13 cellular contexts compared by ENCODE assay signal in the genomic region with DNA sequence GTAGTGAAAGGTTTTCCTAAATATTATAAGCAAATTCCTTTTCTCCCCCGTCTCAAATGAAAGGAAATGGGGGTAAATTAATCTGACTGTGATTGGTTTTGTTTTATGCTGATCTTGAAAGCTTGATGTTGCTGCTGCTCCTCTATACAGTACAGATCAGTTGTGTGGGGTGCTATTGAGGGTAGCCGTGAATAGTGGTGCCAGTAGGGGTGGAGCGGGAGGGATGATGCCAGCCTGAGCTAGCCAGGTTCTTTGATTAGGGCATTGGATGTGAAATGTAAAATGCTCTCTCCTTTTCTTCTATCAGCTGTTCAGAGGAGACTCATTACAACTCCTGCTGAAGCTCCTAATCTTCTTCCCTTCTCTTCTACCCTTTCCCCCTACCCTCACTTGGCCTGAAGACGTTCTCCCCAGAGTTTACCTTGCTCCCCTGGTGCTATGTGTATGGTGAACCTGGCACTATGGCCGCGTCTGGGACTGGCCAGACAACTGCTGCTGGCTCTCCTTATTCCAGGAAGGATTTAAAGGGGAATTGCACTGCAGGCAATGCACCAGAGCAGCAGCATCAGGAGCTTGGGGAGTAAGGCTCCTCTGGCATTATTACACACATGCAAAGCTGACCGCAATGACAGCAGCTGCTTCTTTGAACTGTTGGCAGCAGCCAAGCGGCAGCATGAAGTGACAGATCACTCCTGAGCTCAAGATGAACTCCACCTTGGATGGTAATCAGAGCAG. TPM values are rescaled to one million over a fixed set of nuclear protein-coding genes. Genes with fewer than 3 reads are reported as not detected.
DNase-seq lines count a peak whose midpoint lies in the region; ATAC-seq and TF ChIP-seq lines count a peak whose summit lies in the region.
"Had no signal": no experiment of that assay in that cellular context is flagged by ENCODE, and none has a peak within 500 bp of the region (broad histone marks: within the 10 kb centered on the region; RNA-seq: fewer than 3 reads in every experiment).

No MANE protein-coding gene starts in this region.

- DNase-seq in CD4-positive, alpha-beta T cell: peak in 1 of 10 experiments; percentile 0
- no peak for DNase-seq in WTC11 (ENCODE audit: low spot score)
- no peak for DNase-seq in heart left ventricle
- peak; percentile 53 for DNase-seq in pons (ENCODE audit: low spot score)
- DNase-seq in GM20000 (ENCODE audit: low spot score): no peak
- DNase-seq in NCI-H82 (lab: John Stamatoyannopoulos, UW): no peak
- no peak for DNase-seq in NOMO-1 (lab: John Stamatoyannopoulos, UW; ENCODE audit: unreplicated experiment in 2 of 2)
- DNase-seq: activated T-cell treated with anti-CD3 and anti-CD28 coated beads, Interleukin-2, amount 50 U/mL, for 1 hour; mesenchymal stem cell; NCI-H2081 treated with DMSO at 0.1 percent for 48 hours; RPMI8226; spleen had no signal

- H3K27ac Mint-ChIP-seq in CD4-positive, alpha-beta T cell: no peak overlapping the region
- peak overlapping the region; percentile 4; the same call in 1 of the 2 replicates for H3K27ac Mint-ChIP-seq in WTC11

- no peaks in the 10 kb centered on the region for H3K9me3 ChIP-seq in CD4-positive, alpha-beta T cell (ENCODE audit: control insufficient read depth, low read length)
- H3K9me3 ChIP-seq in heart left ventricle: no peaks in the 10 kb centered on the region
- H3K9me3 ChIP-seq: spleen had no signal

- intact Hi-C loops in CD4-positive, alpha-beta T cell (cut with DNase I, micrococcal nuclease): no loop called here
- intact Hi-C loops in heart left ventricle (cut with DNase I): no loop called here

- H3K27me3 Mint-ChIP-seq in CD4-positive, alpha-beta T cell: no peaks in the 10 kb centered on the region
- H3K27me3 Mint-ChIP-seq in WTC11 (ENCODE audit: low read depth): no peaks in the 10 kb centered on the region

- no peak for TF ChIP-seq CTCF in CD4-positive, alpha-beta T cell (IDR thresholded peaks at IDR 0.05)
- TF ChIP-seq CTCF in WTC11 (IDR thresholded peaks at IDR 0.05) (no peak), heart left ventricle (IDR thresholded peaks at IDR 0.05) (no peak), GM20000 (IDR thresholded peaks at IDR 0.05; ENCODE audit: extremely low read depth, missing control alignments) (no peak)

- peak; percentile 51 for ATAC-seq in CD4-positive, alpha-beta T cell (ENCODE audit: poor library complexity)
- ATAC-seq in WTC11: no peak
- ATAC-seq in heart left ventricle: peak in 3 of 4 donors; percentile 29 to 52 (median 38)
- ATAC-seq in HG03460 (IDR thresholded peaks at IDR 0.05; ENCODE audit: unreplicated experiment): no peak

- peaks cover 0 to 25% (median 7%) of the 10 kb centered on the region in 12 donors for H3K4me1 ChIP-seq in heart left ventricle

- H3K27me3 ChIP-seq in CD4-positive, alpha-beta T cell (ENCODE audit: control insufficient read depth, insufficient read depth, low read length): no peaks in the 10 kb centered on the region
- no peaks in the 10 kb centered on the region for H3K27me3 ChIP-seq in heart left ventricle
- H3K27me3 ChIP-seq: spleen had no signal

- no peak overlapping the region for H3K4me3 Mint-ChIP-seq in CD4-positive, alpha-beta T cell
- no peak overlapping the region for H3K4me3 Mint-ChIP-seq in WTC11

- WGBS in heart left ventricle, 4 donors: 66 to 71% (median 69%) methylated on average over 8 of the region's 8 CpGs

- peaks cover 0 to 33% (median 11%) of the 10 kb centered on the region in 9 donors for H3K36me3 ChIP-seq in heart left ventricle

- CTCF ChIA-PET in CD4-positive, alpha-beta T cell (lab: Charles Lee): interaction anchor here (0.6 kb wide), 1 partner anchor 230 kb away, joined by 3 read pairs; no protein-coding TSS in a partner anchor
- CTCF ChIA-PET in WTC11 (lab: Charles Lee): no interaction called here

- H3K27ac ChIP-seq in CD4-positive, alpha-beta T cell (ENCODE audit: low read depth, low read length): no peak overlapping the region
- peak overlapping the region in 4 of 12 donors; percentile 13 to 49 (median 22) for H3K27ac ChIP-seq in heart left ventricle

- H3K4me1 Mint-ChIP-seq in CD4-positive, alpha-beta T cell (ENCODE audit: low read depth): peaks cover 12% of the 10 kb centered on the region
- H3K4me1 Mint-ChIP-seq in WTC11: peaks cover 10% of the 10 kb centered on the region

- H3K9me3 Mint-ChIP-seq in CD4-positive, alpha-beta T cell: no peaks in the 10 kb centered on the region
- no peaks in the 10 kb centered on the region for H3K9me3 Mint-ChIP-seq in WTC11

- TF ChIP-seq POLR2A in heart left ventricle (IDR thresholded peaks at IDR 0.05): no peak

- peaks cover 31% of the 10 kb centered on the region for H3K36me3 Mint-ChIP-seq in CD4-positive, alpha-beta T cell (ENCODE audit: low read depth)
- H3K36me3 Mint-ChIP-seq in WTC11: 0 out of 2 replicates have a peak, but pooled peaks cover 3% of the 10 kb centered on the region

- peak overlapping the region in 10 of 12 donors; percentile 15 to 49 (median 36) for H3K4me3 ChIP-seq in heart left ventricle

- POLR2A ChIA-PET in CD4-positive, alpha-beta T cell (lab: Charles Lee): no interaction called here
- POLR2A ChIA-PET in WTC11 (lab: Charles Lee): no interaction called here

TF ChIP-seq in WTC11, 78 proteins besides CTCF, POLR2A, EP300 and RAD21:
- TF ChIP-seq, protein P1, sequence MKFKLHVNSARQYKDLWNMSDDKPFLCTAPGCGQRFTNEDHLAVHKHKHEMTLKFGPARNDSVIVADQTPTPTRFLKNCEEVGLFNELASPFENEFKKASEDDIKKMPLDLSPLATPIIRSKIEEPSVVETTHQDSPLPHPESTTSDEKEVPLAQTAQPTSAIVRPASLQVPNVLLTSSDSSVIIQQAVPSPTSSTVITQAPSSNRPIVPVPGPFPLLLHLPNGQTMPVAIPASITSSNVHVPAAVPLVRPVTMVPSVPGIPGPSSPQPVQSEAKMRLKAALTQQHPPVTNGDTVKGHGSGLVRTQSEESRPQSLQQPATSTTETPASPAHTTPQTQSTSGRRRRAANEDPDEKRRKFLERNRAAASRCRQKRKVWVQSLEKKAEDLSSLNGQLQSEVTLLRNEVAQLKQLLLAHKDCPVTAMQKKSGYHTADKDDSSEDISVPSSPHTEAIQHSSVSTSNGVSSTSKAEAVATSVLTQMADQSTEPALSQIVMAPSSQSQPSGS (CRISPR knock-in tag; IDR thresholded peaks at IDR 0.05; ENCODE audit: borderline replicate concordance, low read depth): no peak
- no peak for TF ChIP-seq USF2 (CRISPR knock-in tag; IDR thresholded peaks at IDR 0.05)
- TF ChIP-seq, protein P2, sequence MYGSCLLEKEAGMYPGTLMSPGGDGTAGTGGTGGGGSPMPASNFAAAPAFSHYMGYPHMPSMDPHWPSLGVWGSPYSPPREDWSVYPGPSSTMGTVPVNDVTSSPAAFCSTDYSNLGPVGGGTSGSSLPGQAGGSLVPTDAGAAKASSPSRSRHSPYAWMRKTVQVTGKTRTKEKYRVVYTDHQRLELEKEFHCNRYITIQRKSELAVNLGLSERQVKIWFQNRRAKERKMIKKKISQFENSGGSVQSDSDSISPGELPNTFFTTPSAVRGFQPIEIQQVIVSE (CRISPR knock-in tag; IDR thresholded peaks at IDR 0.05; ENCODE audit: borderline replicate concordance): no peak
- TF ChIP-seq GABPB1 (CRISPR knock-in tag; IDR thresholded peaks at IDR 0.05): no peak
- TF ChIP-seq ZMAT4 (CRISPR knock-in tag; IDR thresholded peaks at IDR 0.05): no peak
- TF ChIP-seq, protein P3, sequence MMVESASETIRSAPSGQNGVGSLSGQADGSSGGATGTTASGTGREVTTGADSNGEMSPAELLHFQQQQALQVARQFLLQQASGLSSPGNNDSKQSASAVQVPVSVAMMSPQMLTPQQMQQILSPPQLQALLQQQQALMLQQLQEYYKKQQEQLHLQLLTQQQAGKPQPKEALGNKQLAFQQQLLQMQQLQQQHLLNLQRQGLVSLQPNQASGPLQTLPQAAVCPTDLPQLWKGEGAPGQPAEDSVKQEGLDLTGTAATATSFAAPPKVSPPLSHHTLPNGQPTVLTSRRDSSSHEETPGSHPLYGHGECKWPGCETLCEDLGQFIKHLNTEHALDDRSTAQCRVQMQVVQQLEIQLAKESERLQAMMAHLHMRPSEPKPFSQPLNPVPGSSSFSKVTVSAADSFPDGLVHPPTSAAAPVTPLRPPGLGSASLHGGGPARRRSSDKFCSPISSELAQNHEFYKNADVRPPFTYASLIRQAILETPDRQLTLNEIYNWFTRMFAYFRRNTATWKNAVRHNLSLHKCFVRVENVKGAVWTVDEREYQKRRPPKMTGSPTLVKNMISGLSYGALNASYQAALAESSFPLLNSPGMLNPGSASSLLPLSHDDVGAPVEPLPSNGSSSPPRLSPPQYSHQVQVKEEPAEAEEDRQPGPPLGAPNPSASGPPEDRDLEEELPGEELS (CRISPR knock-in tag; IDR thresholded peaks at IDR 0.05): no peak
- TF ChIP-seq SP1 (CRISPR knock-in tag; conservative IDR thresholded peaks at IDR 0.05): no peak
- no peak for TF ChIP-seq NFATC4 (CRISPR knock-in tag; IDR thresholded peaks at IDR 0.05)

RNA-seq across cellular contexts. Expression of gene GPR21, which starts 0.6 kb away (rescaled TPM):
- total RNA-seq in CD4-positive, alpha-beta T cell: under 1 TPM; 0.74 to 0.89 TPM
- total RNA-seq in WTC11 (2021) (0.63 to 0.66 TPM in 2 of 3 replicates, not detected in the other), heart left ventricle (1 to 10 TPM in 1 of 9 donors, under 1 TPM in 4, not detected in 4; 0.23 to 1.6 (median 0.34) TPM)
- polyA plus RNA-seq in heart left ventricle: under 1 TPM in 1 of 2 donors, not detected in 1; 0.19 TPM

Comparison
In these comparisons a context has a peak if more than half of its experiments do, and no peak if none do; other contexts are left out.
1. ATAC-seq: peak in CD4-positive, alpha-beta T cell (single experiment) and heart left ventricle (3 of 4); none in WTC11 (single experiment) and HG03460 (single experiment).